13 cellular contexts compared by ENCODE assay signal in the genomic region with DNA sequence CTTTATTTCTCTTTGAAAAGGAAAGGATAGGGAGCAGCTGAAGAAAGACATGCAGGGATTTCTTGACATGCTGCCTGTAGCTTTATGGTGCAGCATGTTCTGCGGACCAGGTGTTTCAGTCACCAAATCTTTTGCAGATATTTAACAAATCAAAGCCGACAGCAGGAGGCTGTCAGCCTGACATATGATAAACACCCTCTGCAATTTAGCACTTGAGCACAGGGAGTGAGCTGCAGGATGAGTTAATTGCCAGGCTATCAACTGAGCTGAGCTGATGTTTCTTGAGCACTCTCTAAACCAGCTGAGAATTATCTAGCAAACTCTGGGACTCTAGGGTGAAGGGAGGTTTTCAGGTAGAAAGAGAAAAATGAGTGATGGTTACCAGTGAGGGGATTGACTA.
"Had no signal": no experiment of that assay in that cellular context is flagged by ENCODE, and none has a peak within 500 bp of the region (broad histone marks: within the 10 kb centered on the region; RNA-seq: fewer than 3 reads in every experiment).

No MANE protein-coding gene starts in this region.

- H3K9me3 ChIP-seq: esophagus muscularis mucosa, left lung, psoas muscle, sigmoid colon, suprapubic skin had no signal

- H3K4me3 ChIP-seq: esophagus muscularis mucosa, left lung, psoas muscle, sigmoid colon, suprapubic skin had no signal

- H3K4me1 ChIP-seq: esophagus muscularis mucosa, left lung, psoas muscle, sigmoid colon, suprapubic skin had no signal

- FAIRE-seq: bronchial epithelial cell had no signal

- ATAC-seq: left lung, psoas muscle had no signal

- H3K36me3 ChIP-seq: esophagus muscularis mucosa, left lung, sigmoid colon, suprapubic skin had no signal

- DNase-seq: activated CD4-positive, alpha-beta memory T cell treated with anti-CD3 and anti-CD28 coated beads, Interleukin-2, amount 10 ng/mL, durations not matched to agents 7 days and 5 days; aorta; glutamatergic neuron; left lung; mesenchymal stem cell; nephron progenitor cell; psoas muscle; sigmoid colon; stimulated activated CD4-positive, alpha-beta T cell treated with anti-CD3 and anti-CD28 coated beads, Interleukin-2, amount 100 ng/mL, for 24 hours; stimulated activated naive CD4-positive, alpha-beta T cell treated with Interleukin-2 at 50 U/mL for 16 hours had no signal

- H3K27ac ChIP-seq: esophagus muscularis mucosa, left lung, psoas muscle, sigmoid colon, suprapubic skin had no signal

- H3K27me3 ChIP-seq: esophagus muscularis mucosa, left lung, sigmoid colon, suprapubic skin had no signal
